ENCODE assay signal across 1 cellular context in genomic region chr13:114090476-114090875, GRCh38.
TF ChIP-seq lines count a peak whose summit lies in the region.

No MANE protein-coding gene starts in this region.

TF ChIP-seq in WTC11, 78 proteins besides CTCF, POLR2A, EP300 and RAD21 (continued from another document):
- TF ChIP-seq ELF4 (CRISPR knock-in tag; IDR thresholded peaks at IDR 0.05; ENCODE audit: low read depth): no peak
